Comparison of ENCODE assay signal across 34 cellular contexts in genomic region chr4:25564836-25565235, GRCh38.
"Had no signal": no experiment of that assay in that cellular context is flagged by ENCODE, and none has a peak within 500 bp of the region (broad histone marks: within the 10 kb centered on the region; RNA-seq: fewer than 3 reads in every experiment).

No MANE protein-coding gene starts in this region.

- H3K4me1 Mint-ChIP-seq: activated CD4-positive, alpha-beta memory T cell treated with anti-CD3 and anti-CD28 coated beads, Interleukin-2, amount 10 ng/mL, durations not matched to agents 7 days and 5 days; activated CD4-positive, alpha-beta T cell treated with anti-CD3 and anti-CD28 coated beads, Interleukin-2, amount 10 ng/mL, durations not matched to agents 7 days and 5 days; activated naive CD4-positive, alpha-beta T cell treated with anti-CD3 and anti-CD28 coated beads, Interleukin-2, amount 10 ng/mL, durations not matched to agents 7 days and 5 days; activated naive CD8-positive, alpha-beta T cell treated with anti-CD3 and anti-CD28 coated beads, Interleukin-2, amount 10 ng/mL, durations not matched to agents 7 days and 5 days; central memory CD8-positive, alpha-beta T cell; T-helper 17 cell had no signal

- H3K4me3 ChIP-seq: coronary artery, dorsolateral prefrontal cortex, esophagus muscularis mucosa, gastrocnemius medialis, heart left ventricle had no signal

- H3K27me3 Mint-ChIP-seq: activated CD4-positive, alpha-beta memory T cell treated with anti-CD3 and anti-CD28 coated beads, Interleukin-2, amount 10 ng/mL, durations not matched to agents 7 days and 5 days; activated CD4-positive, alpha-beta T cell treated with anti-CD3 and anti-CD28 coated beads, Interleukin-2, amount 10 ng/mL, durations not matched to agents 7 days and 5 days; activated naive CD4-positive, alpha-beta T cell treated with anti-CD3 and anti-CD28 coated beads, Interleukin-2, amount 10 ng/mL, durations not matched to agents 7 days and 5 days; dendritic cell treated with granulocyte-macrophage colony-stimulating factor and Interleukin-4, amounts not matched to agents 40 ng/mL and 50 ng/mL, for 4 days had no signal

- H3K4me1 ChIP-seq: esophagus muscularis mucosa, foreskin keratinocyte, gastrocnemius medialis, heart left ventricle had no signal

- ATAC-seq: activated naive CD4-positive, alpha-beta T cell treated with anti-CD3 and anti-CD28 coated beads, Interleukin-2, amount 50 U/mL, for 72 hours; activated T-cell treated with anti-CD3 and anti-CD28 coated beads, Interleukin-2, amount 50 U/mL, for 72 hours; foreskin keratinocyte; gastrocnemius medialis; heart left ventricle; T-helper 17 cell had no signal

- H3K27ac Mint-ChIP-seq: activated CD4-positive, alpha-beta memory T cell treated with anti-CD3 and anti-CD28 coated beads, Interleukin-2, amount 10 ng/mL, durations not matched to agents 7 days and 5 days; activated CD4-positive, alpha-beta T cell treated with anti-CD3 and anti-CD28 coated beads, Interleukin-2, amount 10 ng/mL, durations not matched to agents 7 days and 5 days; activated naive CD4-positive, alpha-beta T cell treated with anti-CD3 and anti-CD28 coated beads, Interleukin-2, amount 10 ng/mL, durations not matched to agents 7 days and 5 days; activated naive CD8-positive, alpha-beta T cell treated with anti-CD3 and anti-CD28 coated beads, Interleukin-2, amount 10 ng/mL, durations not matched to agents 7 days and 5 days; activated T-cell treated with anti-CD3 and anti-CD28 coated beads, Interleukin-2, amount 50 U/mL, for 24 hours; activated T-cell treated with anti-CD3 and anti-CD28 coated beads, Interleukin-2, amount 50 U/mL, for 72 hours; dendritic cell treated with granulocyte-macrophage colony-stimulating factor and Interleukin-4, amounts not matched to agents 40 ng/mL and 50 ng/mL, for 4 days; T-helper 17 cell; T-helper 2 cell treated with Interferon-gamma antibody and Interleukin-4, amounts not matched to agents 5 μg/mL and 100 μg/mL, for 36 hours had no signal

- H3K36me3 ChIP-seq: brain microvascular endothelial cell, esophagus muscularis mucosa, gastrocnemius medialis, heart left ventricle had no signal

- H3K9me3 ChIP-seq: esophagus muscularis mucosa, gastrocnemius medialis, heart left ventricle had no signal

- H3K4me3 Mint-ChIP-seq: activated CD4-positive, alpha-beta memory T cell treated with anti-CD3 and anti-CD28 coated beads, Interleukin-2, amount 10 ng/mL, durations not matched to agents 7 days and 5 days; activated CD4-positive, alpha-beta T cell treated with anti-CD3 and anti-CD28 coated beads, Interleukin-2, amount 10 ng/mL, durations not matched to agents 7 days and 5 days; activated naive CD4-positive, alpha-beta T cell treated with anti-CD3 and anti-CD28 coated beads, Interleukin-2, amount 10 ng/mL, durations not matched to agents 7 days and 5 days; activated naive CD8-positive, alpha-beta T cell treated with anti-CD3 and anti-CD28 coated beads, Interleukin-2, amount 10 ng/mL, durations not matched to agents 7 days and 5 days; activated T-cell treated with anti-CD3 and anti-CD28 coated beads, Interleukin-2, amount 50 U/mL, for 24 hours; activated T-cell treated with anti-CD3 and anti-CD28 coated beads, Interleukin-2, amount 50 U/mL, for 72 hours; central memory CD8-positive, alpha-beta T cell; dendritic cell treated with granulocyte-macrophage colony-stimulating factor and Interleukin-4, amounts not matched to agents 40 ng/mL and 50 ng/mL, for 4 days; T-helper 17 cell; T-helper 2 cell treated with Interferon-gamma antibody and Interleukin-4, amounts not matched to agents 5 μg/mL and 100 μg/mL, for 36 hours had no signal

- H3K27me3 ChIP-seq: brain microvascular endothelial cell, dorsolateral prefrontal cortex, gastrocnemius medialis had no signal

- DNase-seq: activated CD4-positive, alpha-beta memory T cell treated with anti-CD3 and anti-CD28 coated beads, Interleukin-2, amount 10 ng/mL, durations not matched to agents 7 days and 5 days; activated CD4-positive, alpha-beta T cell treated with anti-CD3 and anti-CD28 coated beads for 1 hour; activated CD4-positive, alpha-beta T cell treated with anti-CD3 and anti-CD28 coated beads for 4 hours; activated CD4-positive, alpha-beta T cell treated with anti-CD3 and anti-CD28 coated beads, Interleukin-2, amount 10 ng/mL, durations not matched to agents 7 days and 5 days; activated CD4-positive, alpha-beta T cell treated with anti-CD3 and anti-CD28 coated beads, Interleukin-2, amount 50 U/mL, for 4 hours; activated CD8-positive, alpha-beta memory T cell treated with anti-CD3 and anti-CD28 coated beads, Interleukin-2, amount 50 U/mL, for 48 hours; activated gamma-delta T cell; activated naive CD4-positive, alpha-beta T cell; activated naive CD4-positive, alpha-beta T cell treated with anti-CD3 and anti-CD28 coated beads, Interleukin-2, amount 10 ng/mL, durations not matched to agents 7 days and 5 days; activated naive CD8-positive, alpha-beta T cell treated with anti-CD3 and anti-CD28 coated beads, Interleukin-2, amount 10 ng/mL, durations not matched to agents 7 days and 5 days; activated T-cell treated with anti-CD3 and anti-CD28 coated beads for 4 hours; activated T-cell treated with anti-CD3 and anti-CD28 coated beads, Interleukin-2, amount 50 U/mL, for 24 hours; activated T-cell treated with anti-CD3 and anti-CD28 coated beads, Interleukin-2, amount 50 U/mL, for 72 hours; amniotic stem cell; anterior cingulate cortex; brain microvascular endothelial cell; dorsolateral prefrontal cortex; effector memory CD4-positive, alpha-beta T cell; erythroblast; foreskin keratinocyte; gastrocnemius medialis; glutamatergic neuron; heart left ventricle; T-helper 1 cell; T-helper 17 cell; T1000 had no signal

- H3K9me3 Mint-ChIP-seq: activated CD4-positive, alpha-beta memory T cell treated with anti-CD3 and anti-CD28 coated beads, Interleukin-2, amount 10 ng/mL, durations not matched to agents 7 days and 5 days; activated CD4-positive, alpha-beta T cell treated with anti-CD3 and anti-CD28 coated beads, Interleukin-2, amount 10 ng/mL, durations not matched to agents 7 days and 5 days; activated naive CD4-positive, alpha-beta T cell treated with anti-CD3 and anti-CD28 coated beads, Interleukin-2, amount 10 ng/mL, durations not matched to agents 7 days and 5 days; activated naive CD4-positive, alpha-beta T cell treated with anti-CD3 and anti-CD28 coated beads, Interleukin-2, amount 50 U/mL, for 72 hours; activated naive CD8-positive, alpha-beta T cell treated with anti-CD3 and anti-CD28 coated beads, Interleukin-2, amount 10 ng/mL, durations not matched to agents 7 days and 5 days; activated T-cell treated with anti-CD3 and anti-CD28 coated beads, Interleukin-2, amount 50 U/mL, for 24 hours; activated T-cell treated with anti-CD3 and anti-CD28 coated beads, Interleukin-2, amount 50 U/mL, for 72 hours; central memory CD8-positive, alpha-beta T cell; dendritic cell treated with granulocyte-macrophage colony-stimulating factor and Interleukin-4, amounts not matched to agents 40 ng/mL and 50 ng/mL, for 4 days; T-helper 2 cell treated with Interferon-gamma antibody and Interleukin-4, amounts not matched to agents 5 μg/mL and 100 μg/mL, for 36 hours had no signal

- H3K36me3 Mint-ChIP-seq: activated naive CD4-positive, alpha-beta T cell treated with anti-CD3 and anti-CD28 coated beads, Interleukin-2, amount 10 ng/mL, durations not matched to agents 7 days and 5 days; activated naive CD4-positive, alpha-beta T cell treated with anti-CD3 and anti-CD28 coated beads, Interleukin-2, amount 50 U/mL, for 72 hours; activated naive CD8-positive, alpha-beta T cell treated with anti-CD3 and anti-CD28 coated beads, Interleukin-2, amount 10 ng/mL, durations not matched to agents 7 days and 5 days had no signal

- FAIRE-seq: astrocyte, bronchial epithelial cell had no signal

- H3K27ac ChIP-seq: brain microvascular endothelial cell, coronary artery, dorsolateral prefrontal cortex, esophagus muscularis mucosa, foreskin keratinocyte, gastrocnemius medialis, heart left ventricle had no signal
